19 cellular contexts compared by ENCODE assay signal in genomic region chr2:115946891-115947290, GRCh38.
"Had no signal": no experiment of that assay in that cellular context is flagged by ENCODE, and none has a peak within 500 bp of the region (broad histone marks: within the 10 kb centered on the region; RNA-seq: fewer than 3 reads in every experiment).

No MANE protein-coding gene starts in this region.

- DNase-seq: colonic mucosa; cortex of kidney; effector CD8-positive, alpha-beta T cell; effector memory CD8-positive, alpha-beta T cell; endodermal cell; foreskin keratinocyte; gastrocnemius medialis; glutamatergic neuron; head of caudate nucleus; heart right ventricle; hippocampal formation; left cardiac atrium; left lung; left ventricle myocardium superior; lower lobe of right lung; mesendoderm; midbrain; naive thymus-derived CD4-positive, alpha-beta T cell had no signal

- H3K4me1 ChIP-seq: colonic mucosa, esophagus muscularis mucosa, foreskin keratinocyte, gastrocnemius medialis, heart right ventricle, left lung, lower lobe of right lung had no signal

- H3K9me3 ChIP-seq: colonic mucosa, gastrocnemius medialis had no signal

- H3K4me3 ChIP-seq: colonic mucosa, esophagus muscularis mucosa, gastrocnemius medialis, heart right ventricle, left lung, lower lobe of right lung had no signal

- ATAC-seq: effector memory CD8-positive, alpha-beta T cell; foreskin keratinocyte; gastrocnemius medialis; heart right ventricle; left cardiac atrium; left lung; left ventricle myocardium superior; lower lobe of right lung; naive thymus-derived CD4-positive, alpha-beta T cell had no signal

- H3K27me3 ChIP-seq: colonic mucosa, esophagus muscularis mucosa, foreskin keratinocyte, gastrocnemius medialis, heart right ventricle, left lung had no signal

- H3K27ac ChIP-seq: colonic mucosa, esophagus muscularis mucosa, foreskin keratinocyte, gastrocnemius medialis, heart right ventricle, left lung, lower lobe of right lung had no signal

- H3K36me3 ChIP-seq: colonic mucosa, esophagus muscularis mucosa, gastrocnemius medialis, heart right ventricle, left lung, lower lobe of right lung had no signal
